12 cellular contexts compared by ENCODE assay signal in the genomic region with DNA sequence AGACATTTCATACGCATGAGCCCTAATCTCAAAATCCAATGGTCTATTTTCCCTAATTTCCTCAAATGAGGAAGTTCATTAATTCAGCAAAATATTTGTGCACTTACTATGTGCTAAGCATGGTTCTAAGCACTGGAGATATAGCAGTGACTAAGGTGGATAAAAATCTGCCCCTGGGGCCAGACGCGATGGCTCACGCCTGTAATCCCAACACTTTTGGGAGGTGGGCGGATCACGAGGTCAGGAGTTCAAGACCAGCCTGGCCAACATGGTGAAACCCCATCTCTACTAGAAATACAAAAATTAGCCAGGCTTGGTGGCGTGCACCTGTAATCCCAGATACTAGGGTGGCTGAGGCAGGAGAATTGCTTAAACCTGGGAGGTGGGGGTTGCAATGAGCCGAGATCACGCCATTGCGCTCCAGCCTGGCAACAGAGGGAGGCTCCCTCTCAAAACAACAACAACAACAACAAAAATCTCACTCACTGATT. TPM values are rescaled to one million over a fixed set of nuclear protein-coding genes. Genes with fewer than 3 reads are reported as not detected.
DNase-seq lines count a peak whose midpoint lies in the region; ATAC-seq and TF ChIP-seq lines count a peak whose summit lies in the region.
"Had no signal": no experiment of that assay in that cellular context is flagged by ENCODE, and none has a peak within 500 bp of the region (broad histone marks: within the 10 kb centered on the region; RNA-seq: fewer than 3 reads in every experiment).

No MANE protein-coding gene starts in this region.

- H3K9ac ChIP-seq in IMR-90 (ENCODE audit: low read depth, low read length): no peak overlapping the region

- no peak overlapping the region for H2AK9ac ChIP-seq in IMR-90 (replicated peaks; ENCODE audit: low read depth, low read length, poor library complexity)

- no peak overlapping the region for H3K4ac ChIP-seq in IMR-90 (ENCODE audit: low read depth, low read length)

- H3K14ac ChIP-seq in IMR-90 (replicated peaks; ENCODE audit: low read depth, low read length): no peak overlapping the region

- H2BK15ac ChIP-seq in IMR-90 (ENCODE audit: low read depth, low read length): no peak overlapping the region

- intact Hi-C loops in IMR-90 (cut with micrococcal nuclease) (loop anchor here (5.0 kb wide), 1 partner anchor 192 kb away; no protein-coding TSS in a partner anchor), transverse colon (cut with DNase I; ENCODE audit: low total_unique reads) (no loop called here)

- dilution Hi-C loops in IMR-90 (cut with HindIII; ENCODE audit: low sequenced_read_pairs, unreplicated experiment): no loop called here

- CTCF ChIA-PET in IMR-90 (lab: Yijun Ruan, JAX): no interaction called here

- H3K9me3 ChIP-seq in IMR-90 (ENCODE audit: control insufficient read depth, insufficient read depth, low read length) (no peaks in the 10 kb centered on the region), osteoblast (ENCODE audit: low read depth, low read length) (no peaks in the 10 kb centered on the region), transverse colon (no peaks in the 10 kb centered on the region), SJCRH30 (replicated peaks) (no peaks in the 10 kb centered on the region)
- H3K9me3 ChIP-seq: sigmoid colon had no signal

- POLR2A ChIA-PET in IMR-90 (lab: Charles Lee; ENCODE audit: unreplicated experiment): no interaction called here

- no peak overlapping the region for H3K27ac ChIP-seq in IMR-90 (ENCODE audit: insufficient read depth, low read length)
- peak overlapping the region; percentile 11 for H3K27ac ChIP-seq in caudate nucleus (ENCODE audit: low read depth, low read length)
- H3K27ac ChIP-seq in osteoblast (ENCODE audit: low read depth, low read length): peak overlapping the region; percentile 87
- no peak overlapping the region for H3K27ac ChIP-seq in transverse colon
- H3K27ac ChIP-seq in SJCRH30: no peak overlapping the region

- no peak for ATAC-seq in IMR-90 (ENCODE audit: low read depth)

- H3K4me2 ChIP-seq in IMR-90 (ENCODE audit: low read depth, low read length) (no peak overlapping the region), osteoblast (ENCODE audit: insufficient read depth, low read length) (no peak overlapping the region)

- TF ChIP-seq RAD21 in IMR-90 (IDR thresholded peaks at IDR 0.05; ENCODE audit: low read length): no peak

- no peak overlapping the region for H4K91ac ChIP-seq in IMR-90 (ENCODE audit: insufficient read depth, low read depth, low read length)

- DNase-seq in EL (peak; percentile 85), IMR-90 (peak; percentile 14), caudate nucleus (lab: John Stamatoyannopoulos, UW) (no peak), osteoblast (ENCODE audit: insufficient read length, low spot score, missing footprints) (no peak), mucosa of gallbladder (ENCODE audit: low spot score) (no peak), iPS-NIHi7 (ENCODE audit: extremely low spot score) (no peak), transverse colon (no peak), SJCRH30 (no peak)
- DNase-seq: activated B cell treated with CpG ODN at 0.5 μM for 24 hours, Calu3, NCI-H226, sigmoid colon had no signal

- H3K27me3 ChIP-seq in IMR-90 (ENCODE audit: control insufficient read depth, insufficient read depth, low read length) (no peaks in the 10 kb centered on the region), osteoblast (ENCODE audit: insufficient read depth, low read length) (no peaks in the 10 kb centered on the region), transverse colon (no peaks in the 10 kb centered on the region), SJCRH30 (no peaks in the 10 kb centered on the region)
- H3K27me3 ChIP-seq: sigmoid colon had no signal

- no peak overlapping the region for H2BK120ac ChIP-seq in IMR-90 (ENCODE audit: low read depth, low read length)

- H3K4me3 ChIP-seq in IMR-90 (ENCODE audit: insufficient read depth, low read depth, low read length) (no peak overlapping the region), osteoblast (ENCODE audit: insufficient read depth, low read length) (no peak overlapping the region), transverse colon (no peak overlapping the region), SJCRH30 (no peak overlapping the region)
- H3K4me3 ChIP-seq: sigmoid colon had no signal

- peaks cover 7% of the 10 kb centered on the region for H3K79me2 ChIP-seq in osteoblast (ENCODE audit: insufficient read depth, low read length)

- H2AFZ ChIP-seq in IMR-90 (replicated peaks; ENCODE audit: low read length, poor library complexity): no peak overlapping the region
- H2AFZ ChIP-seq in osteoblast (ENCODE audit: low read length): no peak overlapping the region

- no peak overlapping the region for H3K18ac ChIP-seq in IMR-90 (ENCODE audit: low read depth, low read length)

- H3K23ac ChIP-seq in IMR-90 (ENCODE audit: low read depth, low read length): no peak overlapping the region

- in situ Hi-C loops in IMR-90 (cut with MboI; ENCODE audit: low sequenced_read_pairs) (no loop called here), transverse colon (cut with MboI; ENCODE audit: low pct_ligation_motif_present in 1 of 4, low pct_unique_long_range_greater_than_20kb in 1 of 4, low sequenced_read_pairs in 3 of 4) (no loop called here)

- peak overlapping the region; percentile 1 for H2BK5ac ChIP-seq in IMR-90 (ENCODE audit: low read depth, low read length, poor library complexity, severe bottlenecking)

- H3K4me1 ChIP-seq in IMR-90 (ENCODE audit: control insufficient read depth, insufficient read depth, low read length) (peaks cover 2% of the 10 kb centered on the region; the same call in 1 of the 2 replicates), osteoblast (ENCODE audit: insufficient read depth, low read length) (peaks cover 26% of the 10 kb centered on the region), transverse colon (peaks cover 0 to 6% (median 4%) of the 10 kb centered on the region in 4 donors), SJCRH30 (peaks cover 18% of the 10 kb centered on the region)

- TF ChIP-seq EP300 in transverse colon (IDR thresholded peaks at IDR 0.05; ENCODE audit: low read depth): no peak

- no TSS peak for BruUV-seq in IMR-90 (replicated peaks; lab: Mats Ljungman, UMichigan)

- H4K20me1 ChIP-seq in IMR-90 (ENCODE audit: insufficient read depth, low read length): no peaks in the 10 kb centered on the region
- H4K20me1 ChIP-seq in osteoblast (ENCODE audit: insufficient read depth, low read length): peaks cover under 1% of the 10 kb centered on the region

- TF ChIP-seq POLR2A in IMR-90 (IDR thresholded peaks at IDR 0.05; ENCODE audit: low read depth, low read length): no peak
- no peak for TF ChIP-seq POLR2A in transverse colon (IDR thresholded peaks at IDR 0.05)

- 70% methylated on average over 2 of the region's 10 CpGs; no CpG with 5 or more reads in 1 of the 2 experiments for WGBS in IMR-90 (ENCODE audit: extremely low coverage in 2 of 2, insufficient read length in 1 of 2), 2 experiments
- 78 to 97% methylated on average over 3 to 10 of the region's 10 CpGs for WGBS in transverse colon (ENCODE audit: low coverage in 1 of 2), 2 donors

- H2AK5ac ChIP-seq in IMR-90 (ENCODE audit: low read depth, low read length): no peak overlapping the region

- H4K5ac ChIP-seq in IMR-90 (ENCODE audit: low read depth, low read length): no peak overlapping the region

- TF ChIP-seq CTCF in IMR-90 (conservative IDR thresholded peaks at IDR 0.05; ENCODE audit: low read depth, low read length) (no peak), osteoblast (IDR thresholded peaks at IDR 0.05; ENCODE audit: extremely low read depth, low read depth, low read length) (no peak), transverse colon (IDR thresholded peaks at IDR 0.05) (no peak)

- H3K56ac ChIP-seq in IMR-90 (ENCODE audit: extremely low read depth, insufficient read depth, low read length): no peak overlapping the region

- H2BK20ac ChIP-seq in IMR-90 (ENCODE audit: low read depth, low read length): no peak overlapping the region

- H3K79me1 ChIP-seq in IMR-90 (ENCODE audit: low read depth in 1 of 2, low read length in 2 of 2): peaks cover 0 to 4% of the 10 kb centered on the region in 2 experiments; a peak in 3 of 4 replicates

- no peak overlapping the region for H4K8ac ChIP-seq in IMR-90 (ENCODE audit: low read depth in 2 of 2, low read length in 2 of 2)

- H3K36me3 ChIP-seq in IMR-90 (ENCODE audit: control insufficient read depth, insufficient read depth, low read length): peaks cover 29% of the 10 kb centered on the region
- H3K36me3 ChIP-seq in osteoblast (ENCODE audit: insufficient read depth, low read length): peaks cover 19% of the 10 kb centered on the region
- peaks cover 0 to 20% (median 8%) of the 10 kb centered on the region in 4 donors for H3K36me3 ChIP-seq in transverse colon
- H3K36me3 ChIP-seq in SJCRH30: peaks cover 8% of the 10 kb centered on the region

- H3K9me1 ChIP-seq in IMR-90 (ENCODE audit: insufficient read depth, low read length): no peaks in the 10 kb centered on the region; the same call in 1 of the 2 replicates

RNA-seq across cellular contexts. Expression of gene MIIP, which starts 4.3 kb away (rescaled TPM):
- 12.2 and 14.2 TPM in 2 replicates for total RNA-seq in IMR-90 (2012; rRNA removed)
- 23.7 and 28.7 TPM in 2 replicates for polyA plus RNA-seq in IMR-90 (2012; rRNA removed)
- polyA plus RNA-seq in IMR-90 (2012; cell fraction: cytosol; rRNA removed): 12.9 and 18.5 TPM in 2 replicates
- polyA plus RNA-seq in IMR-90 (2012; cell fraction: nucleus; rRNA removed; ENCODE audit: low replicate concordance): 74.8 and 224 TPM in 2 replicates
- 24.2 and 26.4 TPM in 2 replicates for total RNA-seq in osteoblast
- total RNA-seq in mucosa of gallbladder: 20.9 TPM
- total RNA-seq in transverse colon: 10 to 100 TPM; 24.4 to 33.6 (median 27.7) TPM
- total RNA-seq in SJCRH30 (2014; rRNA removed; shearing (Covaris generic)): 30.3 and 33.2 TPM in 2 replicates

RNA-seq across cellular contexts. Expression of gene MFN2, which starts 34.8 kb away (rescaled TPM):
- total RNA-seq in IMR-90 (2012; rRNA removed) (76.4 and 84.2 TPM in 2 replicates), osteoblast (46.0 and 51.0 TPM in 2 replicates), mucosa of gallbladder (71.1 TPM), transverse colon (10 to 100 TPM; 72.1 to 92.8 (median 75.6) TPM)
- 51.6 and 52.8 TPM in 2 replicates for polyA plus RNA-seq in IMR-90 (2012; rRNA removed)
- polyA plus RNA-seq in IMR-90 (2012; cell fraction: cytosol; rRNA removed): 33.4 and 38.2 TPM in 2 replicates
- 60.3 and 63.8 TPM in 2 replicates for polyA plus RNA-seq in IMR-90 (2012; cell fraction: nucleus; rRNA removed; ENCODE audit: low replicate concordance)
- total RNA-seq in SJCRH30 (2014; rRNA removed; shearing (Covaris generic)): 92.5 and 94.0 TPM in 2 replicates

RNA-seq across cellular contexts. Expression of gene TNFRSF8, which starts 48.1 kb away (rescaled TPM):
- total RNA-seq in IMR-90 (2012; rRNA removed) (under 0.01 TPM in 2 replicates), osteoblast (under 0.01 and 0.29 TPM in 2 replicates), mucosa of gallbladder (2.3 TPM), transverse colon (under 1 TPM in 1 of 4 donors, not detected in 3; 0.16 TPM)
- polyA plus RNA-seq in IMR-90 (2012; rRNA removed): 0.31 and 0.37 TPM in 2 replicates
- polyA plus RNA-seq in IMR-90 (2012; cell fraction: cytosol; rRNA removed): 0.35 and 0.56 TPM in 2 replicates
- 0.54 and 0.72 TPM in 2 replicates for polyA plus RNA-seq in IMR-90 (2012; cell fraction: nucleus; rRNA removed; ENCODE audit: low replicate concordance)
- 0.32 and 0.43 TPM in 2 replicates for total RNA-seq in SJCRH30 (2014; rRNA removed; shearing (Covaris generic))
- total RNA-seq: Calu3 had no signal

Comparison
In these comparisons a context has a peak if more than half of its experiments do, and no peak if none do; other contexts are left out.
1. DNase-seq: peak in EL (single experiment) and IMR-90 (single experiment); none in caudate nucleus (0 of 61), osteoblast (single experiment), mucosa of gallbladder (single experiment), iPS-NIHi7 (single experiment), transverse colon (single experiment) and SJCRH30 (0 of 2).
2. H3K27ac ChIP-seq: peak in caudate nucleus (single experiment) and osteoblast (single experiment); none in IMR-90 (single experiment), transverse colon (0 of 4) and SJCRH30 (single experiment).